In the genomic region with DNA sequence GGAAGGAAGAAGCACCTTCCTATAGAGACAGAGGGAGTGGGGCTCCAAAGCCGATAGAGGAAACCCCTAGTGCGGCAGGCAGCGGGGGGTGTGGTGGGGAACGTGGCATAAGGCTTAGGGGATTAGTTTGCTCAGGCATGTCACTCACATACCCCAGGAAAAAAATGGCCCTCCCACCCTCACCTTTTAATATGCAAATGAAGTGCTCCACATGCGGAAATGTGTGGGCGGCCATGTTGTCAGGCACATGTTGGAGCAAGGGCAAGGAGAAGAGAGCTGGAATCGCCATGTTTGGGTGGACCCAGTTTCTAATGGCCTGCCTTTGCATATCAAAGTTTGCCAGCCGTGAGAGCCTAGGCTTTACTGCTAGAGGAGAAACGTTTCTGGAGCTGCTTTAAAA, we compare ENCODE assay signal across 23 cellular contexts.
"Had no signal": no experiment of that assay in that cellular context is flagged by ENCODE, and none has a peak within 500 bp of the region (broad histone marks: within the 10 kb centered on the region; RNA-seq: fewer than 3 reads in every experiment).

No MANE protein-coding gene starts in this region.

- H2AFZ ChIP-seq: parathyroid adenoma had no signal

- DNase-seq: colonic mucosa; effector CD8-positive, alpha-beta T cell; foreskin keratinocyte; glutamatergic neuron; heart right ventricle; hippocampal formation; kidney; natural killer cell; right lobe of liver; small intestine; stimulated activated CD4-positive, alpha-beta T cell treated with anti-CD3 and anti-CD28 coated beads, Interleukin-15, amount 100 ng/mL, for 24 hours; stimulated activated CD4-positive, alpha-beta T cell treated with anti-CD3 and anti-CD28 coated beads, Interleukin-4, amount 100 ng/mL, for 1 hour; stimulated activated CD8-positive, alpha-beta memory T cell treated with anti-CD3 and anti-CD28 coated beads, Interleukin-4, amount 100 ng/mL, for 48 hours; stimulated activated naive CD4-positive, alpha-beta T cell; stimulated activated naive CD8-positive, alpha-beta T cell treated with anti-CD3 and anti-CD28 coated beads, Interleukin-15, amount 100 ng/mL, for 72 hours; transverse colon had no signal

- H3K27me3 ChIP-seq: colonic mucosa, esophagus muscularis mucosa, foreskin keratinocyte, heart right ventricle, right lobe of liver, suprapubic skin, transverse colon, vagina had no signal

- H3K36me3 ChIP-seq: colonic mucosa, esophagus muscularis mucosa, heart right ventricle, right lobe of liver, suprapubic skin, transverse colon, vagina had no signal

- H3K4me1 ChIP-seq: colonic mucosa, esophagus muscularis mucosa, foreskin keratinocyte, heart right ventricle, parathyroid adenoma, right lobe of liver, suprapubic skin, transverse colon, vagina had no signal

- H3K27ac ChIP-seq: colonic mucosa, esophagus muscularis mucosa, foreskin keratinocyte, heart right ventricle, parathyroid adenoma, right lobe of liver, suprapubic skin, transverse colon, vagina had no signal

- H3K79me2 ChIP-seq: parathyroid adenoma had no signal

- FAIRE-seq: endothelial cell of umbilical vein, kidney, small intestine had no signal

- ATAC-seq: foreskin keratinocyte; heart right ventricle; left lobe of liver; natural killer cell; right lobe of liver; stimulated activated naive CD8-positive, alpha-beta T cell treated with anti-CD3 and anti-CD28 coated beads, Interleukin-15, amount 100 ng/mL, for 72 hours had no signal

- H3K4me3 ChIP-seq: colonic mucosa, esophagus muscularis mucosa, heart right ventricle, lung, right lobe of liver, suprapubic skin, transverse colon, vagina had no signal

- H3K9me3 ChIP-seq: colonic mucosa, esophagus muscularis mucosa, right lobe of liver, suprapubic skin, transverse colon, vagina had no signal

- H3K9ac ChIP-seq: parathyroid adenoma had no signal
